Comparison of ENCODE assay signal across 38 cellular contexts in the genomic region with DNA sequence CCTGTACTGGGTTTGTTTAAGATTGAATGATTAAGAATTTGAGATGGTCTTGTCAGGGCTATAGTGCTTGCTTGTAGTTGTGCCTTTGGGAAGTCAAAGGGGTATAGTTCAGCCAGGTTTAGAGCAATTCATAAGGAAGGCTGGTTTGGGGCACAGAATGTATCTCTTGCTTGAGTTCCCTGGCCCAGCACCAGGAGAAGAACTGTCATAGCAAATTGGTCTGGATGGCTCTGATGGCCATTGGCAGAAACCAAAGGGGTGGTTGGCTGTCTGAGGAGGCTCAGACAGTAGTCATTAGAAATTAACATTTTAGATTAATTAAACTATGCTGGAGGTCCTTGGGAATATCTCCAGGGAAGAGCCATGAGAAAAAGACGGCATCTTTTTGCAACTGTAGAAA. TPM values are rescaled to one million over a fixed set of nuclear protein-coding genes. Genes with fewer than 3 reads are reported as not detected.
"Had no signal": no experiment of that assay in that cellular context is flagged by ENCODE, and none has a peak within 500 bp of the region (broad histone marks: within the 10 kb centered on the region; RNA-seq: fewer than 3 reads in every experiment).

No MANE protein-coding gene starts in this region.

- DNase-seq: Karpas-422, Kasumi-1, MG63, MM.1S, MV-4-11, NCI-H1048, NCI-H1092, NCI-H1092 treated with DMSO at 0.1 percent for 48 hours, NCI-H1105, NCI-H1105 treated with DMSO at 0.1 percent for 48 hours, NCI-H1417, NCI-H1417 treated with DMSO at 0.1 percent for 48 hours, NCI-H1436, NCI-H1436 treated with DMSO at 0.1 percent for 48 hours, NCI-H146, NCI-H1694, NCI-H1694 treated with DMSO at 0.1 percent for 48 hours, NCI-H187, NCI-H187 treated with DMSO at 0.1 percent for 48 hours, NCI-H1930, NCI-H2029, NCI-H2029 treated with DMSO at 0.1 percent for 48 hours, NCI-H2081, NCI-H2081 treated with DMSO at 0.1 percent for 48 hours, NCI-H2107, NCI-H2171, NCI-H2171 treated with DMSO at 0.1 percent for 48 hours, NCI-H2227 treated with DMSO at 0.1 percent for 48 hours, NCI-H226, NCI-H446, NCI-H446 treated with DMSO at 0.1 percent for 48 hours, NCI-H510A, NCI-H510A treated with DMSO at 0.1 percent for 48 hours, NCI-H524, NCI-H524 treated with DMSO at 0.1 percent for 48 hours had no signal

RNA-seq across cellular contexts. Expression of a gene that starts 25.4 kb away (rescaled TPM):
- total RNA-seq: LHCN-M2, M059J, NCI-H460 had no signal
